ENCODE assay signal across 17 cellular contexts in genomic region chr4:168306476-168306875, GRCh38. TPM values are rescaled to one million over a fixed set of nuclear protein-coding genes. Genes with fewer than 3 reads are reported as not detected.
DNase-seq lines count a peak whose midpoint lies in the region; ATAC-seq and TF ChIP-seq lines count a peak whose summit lies in the region.
"Had no signal": no experiment of that assay in that cellular context is flagged by ENCODE, and none has a peak within 500 bp of the region (broad histone marks: within the 10 kb centered on the region; RNA-seq: fewer than 3 reads in every experiment).

No MANE protein-coding gene starts in this region.

- H3K36me3 Mint-ChIP-seq in activated T-cell treated with anti-CD3 and anti-CD28 coated beads, Interleukin-2, amount 50 U/mL, for 4 hours (ENCODE audit: insufficient read depth), result peaks cover 52% of the 10 kb centered on the region
- peaks cover 69% of the 10 kb centered on the region for H3K36me3 Mint-ChIP-seq in CD8-positive, alpha-beta T cell
- peaks cover 35% of the 10 kb centered on the region for H3K36me3 Mint-ChIP-seq in activated CD8-positive, alpha-beta T cell treated with anti-CD3 and anti-CD28 coated beads for 36 hours (ENCODE audit: low read depth)

- H3K9me3 ChIP-seq in CD8-positive, alpha-beta T cell (ENCODE audit: low read length), result no peaks in the 10 kb centered on the region
- no peaks in the 10 kb centered on the region for H3K9me3 ChIP-seq in effector memory CD4-positive, alpha-beta T cell (ENCODE audit: control insufficient read depth, low read length)

- DNase-seq in activated T-cell treated with anti-CD3 and anti-CD28 coated beads, Interleukin-2, amount 50 U/mL, for 4 hours, result no peak
- no peak for DNase-seq in activated T-cell treated with anti-CD3 and anti-CD28 coated beads, Interleukin-2, amount 50 U/mL, for 1 hour
- DNase-seq in CD8-positive, alpha-beta T cell, result no peak
- no peak for DNase-seq in activated CD8-positive, alpha-beta T cell treated with anti-CD3 and anti-CD28 coated beads for 36 hours
- DNase-seq in effector memory CD4-positive, alpha-beta T cell, result no peak
- no peak for DNase-seq in cerebellum (ENCODE audit: low spot score)
- DNase-seq: EL; H7; KG1; NCI-H1092 treated with DMSO at 0.1 percent for 48 hours; NCI-H1694 treated with DMSO at 0.1 percent for 48 hours; NCI-H69; NK-92 treated with Interleukin-12 subunit alpha and Interleukin-12 subunit beta, amount 100 ng/mL, for 24 hours; OCI-M1 had no signal

- TF ChIP-seq CTCF in CD8-positive, alpha-beta T cell (IDR thresholded peaks at IDR 0.05), result no peak
- no peak for TF ChIP-seq CTCF in activated CD8-positive, alpha-beta T cell treated with anti-CD3 and anti-CD28 coated beads for 36 hours (IDR thresholded peaks at IDR 0.05)

- intact Hi-C loops in CD8-positive, alpha-beta T cell (cut with DNase I, micrococcal nuclease), result no loop called here
- intact Hi-C loops in activated CD8-positive, alpha-beta T cell treated with anti-CD3 and anti-CD28 coated beads for 36 hours (cut with micrococcal nuclease), result no loop called here

- CTCF ChIA-PET in CD8-positive, alpha-beta T cell (lab: Charles Lee), result no interaction called here
- CTCF ChIA-PET in activated CD8-positive, alpha-beta T cell treated with anti-CD3 and anti-CD28 coated beads for 36 hours (lab: Charles Lee), result no interaction called here

- peak overlapping the region; percentile 85 for H3K27ac Mint-ChIP-seq in CD8-positive, alpha-beta T cell
- peak overlapping the region; percentile 46 for H3K27ac Mint-ChIP-seq in activated CD8-positive, alpha-beta T cell treated with anti-CD3 and anti-CD28 coated beads for 36 hours
- H3K27ac Mint-ChIP-seq: B cell had no signal

- no peaks in the 10 kb centered on the region for H3K27me3 ChIP-seq in CD8-positive, alpha-beta T cell (ENCODE audit: insufficient read depth, low read length)
- no peaks in the 10 kb centered on the region for H3K27me3 ChIP-seq in effector memory CD4-positive, alpha-beta T cell (replicated peaks; ENCODE audit: control insufficient read depth, insufficient read depth, low read length, poor library complexity, severe bottlenecking)

- H3K4me1 ChIP-seq in CD8-positive, alpha-beta T cell (ENCODE audit: insufficient read depth, low read length), result no peaks in the 10 kb centered on the region
- H3K4me1 ChIP-seq in effector memory CD4-positive, alpha-beta T cell (ENCODE audit: control insufficient read depth, insufficient read depth, low read length, poor library complexity, severe bottlenecking), result no peaks in the 10 kb centered on the region

- H3K9me3 Mint-ChIP-seq in activated T-cell treated with anti-CD3 and anti-CD28 coated beads, Interleukin-2, amount 50 U/mL, for 4 hours, result no peaks in the 10 kb centered on the region
- no peaks in the 10 kb centered on the region for H3K9me3 Mint-ChIP-seq in CD8-positive, alpha-beta T cell
- no peaks in the 10 kb centered on the region for H3K9me3 Mint-ChIP-seq in activated CD8-positive, alpha-beta T cell treated with anti-CD3 and anti-CD28 coated beads for 36 hours

- H3K27me3 Mint-ChIP-seq in activated T-cell treated with anti-CD3 and anti-CD28 coated beads, Interleukin-2, amount 50 U/mL, for 4 hours (ENCODE audit: low read depth), result no peaks in the 10 kb centered on the region
- H3K27me3 Mint-ChIP-seq in CD8-positive, alpha-beta T cell (ENCODE audit: low read depth), result no peaks in the 10 kb centered on the region
- no peaks in the 10 kb centered on the region for H3K27me3 Mint-ChIP-seq in activated CD8-positive, alpha-beta T cell treated with anti-CD3 and anti-CD28 coated beads for 36 hours
- H3K27me3 Mint-ChIP-seq: B cell had no signal

- no peak overlapping the region for H3K4me3 ChIP-seq in CD8-positive, alpha-beta T cell (ENCODE audit: low read depth, low read length)
- no peak overlapping the region for H3K4me3 ChIP-seq in effector memory CD4-positive, alpha-beta T cell (ENCODE audit: insufficient read depth, low read depth, low read length, poor library complexity, severe bottlenecking)

- peaks cover 20% of the 10 kb centered on the region for H3K36me3 ChIP-seq in CD8-positive, alpha-beta T cell (ENCODE audit: insufficient read depth, low read length)
- H3K36me3 ChIP-seq in effector memory CD4-positive, alpha-beta T cell (ENCODE audit: control insufficient read depth, insufficient read depth, low read length), result peaks cover 29% of the 10 kb centered on the region

- H3K27ac ChIP-seq in CD8-positive, alpha-beta T cell (ENCODE audit: low read depth, low read length), result no peak overlapping the region
- H3K27ac ChIP-seq in effector memory CD4-positive, alpha-beta T cell (ENCODE audit: insufficient read depth, low read length, poor library complexity, severe bottlenecking), result peak overlapping the region; percentile 0
- H3K27ac ChIP-seq: RWPE1 had no signal

- peak overlapping the region; percentile 16 for H3K4me3 Mint-ChIP-seq in activated T-cell treated with anti-CD3 and anti-CD28 coated beads, Interleukin-2, amount 50 U/mL, for 4 hours
- no peak overlapping the region for H3K4me3 Mint-ChIP-seq in CD8-positive, alpha-beta T cell
- H3K4me3 Mint-ChIP-seq in activated CD8-positive, alpha-beta T cell treated with anti-CD3 and anti-CD28 coated beads for 36 hours, result peak overlapping the region; percentile 11
- H3K4me3 Mint-ChIP-seq: B cell had no signal

- POLR2A ChIA-PET in CD8-positive, alpha-beta T cell (lab: Charles Lee), result interaction anchor here (0.6 to 2.8 kb wide), 2 partner anchors 12 kb away, joined by 3 to 12 read pairs; partner anchors contain the start of gene DDX60
- POLR2A ChIA-PET in activated CD8-positive, alpha-beta T cell treated with anti-CD3 and anti-CD28 coated beads for 36 hours (lab: Charles Lee), result interaction anchor here (3.2 kb wide), 1 partner anchor 12 kb away, joined by 11 read pairs; the partner anchor contains the start of gene DDX60

- peaks cover 22% of the 10 kb centered on the region for H3K4me1 Mint-ChIP-seq in activated T-cell treated with anti-CD3 and anti-CD28 coated beads, Interleukin-2, amount 50 U/mL, for 4 hours (ENCODE audit: low read depth)
- H3K4me1 Mint-ChIP-seq in CD8-positive, alpha-beta T cell (ENCODE audit: low read depth), result peaks cover 16% of the 10 kb centered on the region
- H3K4me1 Mint-ChIP-seq in activated CD8-positive, alpha-beta T cell treated with anti-CD3 and anti-CD28 coated beads for 36 hours (ENCODE audit: low read depth), result peaks cover 13% of the 10 kb centered on the region
- H3K4me1 Mint-ChIP-seq: B cell had no signal

- no peak for ATAC-seq in activated T-cell treated with anti-CD3 and anti-CD28 coated beads, Interleukin-2, amount 50 U/mL, for 4 hours
- no peak for ATAC-seq in CD8-positive, alpha-beta T cell
- ATAC-seq in activated CD8-positive, alpha-beta T cell treated with anti-CD3 and anti-CD28 coated beads for 36 hours, result no peak
- ATAC-seq in GM18511 (IDR thresholded peaks at IDR 0.05; ENCODE audit: unreplicated experiment), result no peak

RNA-seq across cellular contexts. Expression of gene DDX60, which starts 12.1 kb away (rescaled TPM):
- 1 to 10 TPM; 3.4 to 3.9 (median 3.7) TPM for total RNA-seq in activated T-cell treated with anti-CD3 and anti-CD28 coated beads, Interleukin-2, amount 50 U/mL, for 4 hours
- 10 to 100 TPM in 1 of 2 experiments, 1 to 10 TPM in 1; 8.2 to 10.1 TPM for total RNA-seq in CD8-positive, alpha-beta T cell
- 10 to 100 TPM; 18.6 to 21.1 TPM for total RNA-seq in activated CD8-positive, alpha-beta T cell treated with anti-CD3 and anti-CD28 coated beads for 36 hours
- total RNA-seq in cerebellum, result 7.7 TPM
